Comparison of ENCODE assay signal across 1 cellular context in the genomic region with DNA sequence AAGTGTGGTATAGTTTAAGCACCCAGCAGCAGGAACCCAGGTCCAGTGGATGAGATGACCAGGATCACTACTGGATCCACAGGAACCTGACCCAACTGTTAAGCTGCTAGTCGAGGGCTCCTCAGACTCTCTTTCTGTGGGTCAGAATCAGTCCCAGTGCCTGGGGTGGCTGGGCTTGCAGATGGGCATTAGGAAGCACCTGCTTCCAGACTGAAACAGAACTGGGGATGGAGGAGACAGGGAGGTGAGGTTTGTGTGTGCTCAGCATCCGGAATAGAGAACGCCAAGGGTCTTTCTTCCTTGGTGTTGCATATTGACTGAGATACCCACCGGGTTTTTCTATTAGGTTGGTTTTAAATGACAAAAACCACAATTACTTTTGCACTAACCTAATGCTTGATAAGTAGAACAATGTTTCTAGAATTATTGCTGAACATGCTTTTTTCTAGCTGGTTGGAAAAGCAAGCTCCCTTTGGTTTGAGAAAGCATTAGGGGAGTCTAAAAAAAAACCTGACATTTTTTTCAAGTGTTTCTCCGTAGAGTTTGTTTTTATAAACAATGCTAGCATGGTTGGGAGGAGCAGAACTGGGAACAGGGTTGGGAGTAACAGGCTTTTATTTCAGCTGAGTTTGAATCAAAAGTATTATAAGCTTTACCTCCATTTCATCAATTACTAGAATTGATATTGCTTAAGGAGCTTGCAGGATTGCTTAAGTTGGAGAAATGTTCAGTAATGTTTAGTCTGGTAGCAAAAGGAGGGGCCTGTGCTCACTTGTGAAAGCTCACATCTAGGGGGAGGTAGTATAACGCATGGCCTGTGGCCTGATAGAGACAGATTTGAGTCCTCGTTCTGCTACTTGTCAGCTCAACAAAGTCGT.
TF ChIP-seq lines count a peak whose summit lies in the region.

No MANE protein-coding gene starts in this region.

TF ChIP-seq in GM23338, 12 proteins besides CTCF, POLR2A, EP300 and RAD21 (continued from another document):
- TF ChIP-seq, protein P1, sequence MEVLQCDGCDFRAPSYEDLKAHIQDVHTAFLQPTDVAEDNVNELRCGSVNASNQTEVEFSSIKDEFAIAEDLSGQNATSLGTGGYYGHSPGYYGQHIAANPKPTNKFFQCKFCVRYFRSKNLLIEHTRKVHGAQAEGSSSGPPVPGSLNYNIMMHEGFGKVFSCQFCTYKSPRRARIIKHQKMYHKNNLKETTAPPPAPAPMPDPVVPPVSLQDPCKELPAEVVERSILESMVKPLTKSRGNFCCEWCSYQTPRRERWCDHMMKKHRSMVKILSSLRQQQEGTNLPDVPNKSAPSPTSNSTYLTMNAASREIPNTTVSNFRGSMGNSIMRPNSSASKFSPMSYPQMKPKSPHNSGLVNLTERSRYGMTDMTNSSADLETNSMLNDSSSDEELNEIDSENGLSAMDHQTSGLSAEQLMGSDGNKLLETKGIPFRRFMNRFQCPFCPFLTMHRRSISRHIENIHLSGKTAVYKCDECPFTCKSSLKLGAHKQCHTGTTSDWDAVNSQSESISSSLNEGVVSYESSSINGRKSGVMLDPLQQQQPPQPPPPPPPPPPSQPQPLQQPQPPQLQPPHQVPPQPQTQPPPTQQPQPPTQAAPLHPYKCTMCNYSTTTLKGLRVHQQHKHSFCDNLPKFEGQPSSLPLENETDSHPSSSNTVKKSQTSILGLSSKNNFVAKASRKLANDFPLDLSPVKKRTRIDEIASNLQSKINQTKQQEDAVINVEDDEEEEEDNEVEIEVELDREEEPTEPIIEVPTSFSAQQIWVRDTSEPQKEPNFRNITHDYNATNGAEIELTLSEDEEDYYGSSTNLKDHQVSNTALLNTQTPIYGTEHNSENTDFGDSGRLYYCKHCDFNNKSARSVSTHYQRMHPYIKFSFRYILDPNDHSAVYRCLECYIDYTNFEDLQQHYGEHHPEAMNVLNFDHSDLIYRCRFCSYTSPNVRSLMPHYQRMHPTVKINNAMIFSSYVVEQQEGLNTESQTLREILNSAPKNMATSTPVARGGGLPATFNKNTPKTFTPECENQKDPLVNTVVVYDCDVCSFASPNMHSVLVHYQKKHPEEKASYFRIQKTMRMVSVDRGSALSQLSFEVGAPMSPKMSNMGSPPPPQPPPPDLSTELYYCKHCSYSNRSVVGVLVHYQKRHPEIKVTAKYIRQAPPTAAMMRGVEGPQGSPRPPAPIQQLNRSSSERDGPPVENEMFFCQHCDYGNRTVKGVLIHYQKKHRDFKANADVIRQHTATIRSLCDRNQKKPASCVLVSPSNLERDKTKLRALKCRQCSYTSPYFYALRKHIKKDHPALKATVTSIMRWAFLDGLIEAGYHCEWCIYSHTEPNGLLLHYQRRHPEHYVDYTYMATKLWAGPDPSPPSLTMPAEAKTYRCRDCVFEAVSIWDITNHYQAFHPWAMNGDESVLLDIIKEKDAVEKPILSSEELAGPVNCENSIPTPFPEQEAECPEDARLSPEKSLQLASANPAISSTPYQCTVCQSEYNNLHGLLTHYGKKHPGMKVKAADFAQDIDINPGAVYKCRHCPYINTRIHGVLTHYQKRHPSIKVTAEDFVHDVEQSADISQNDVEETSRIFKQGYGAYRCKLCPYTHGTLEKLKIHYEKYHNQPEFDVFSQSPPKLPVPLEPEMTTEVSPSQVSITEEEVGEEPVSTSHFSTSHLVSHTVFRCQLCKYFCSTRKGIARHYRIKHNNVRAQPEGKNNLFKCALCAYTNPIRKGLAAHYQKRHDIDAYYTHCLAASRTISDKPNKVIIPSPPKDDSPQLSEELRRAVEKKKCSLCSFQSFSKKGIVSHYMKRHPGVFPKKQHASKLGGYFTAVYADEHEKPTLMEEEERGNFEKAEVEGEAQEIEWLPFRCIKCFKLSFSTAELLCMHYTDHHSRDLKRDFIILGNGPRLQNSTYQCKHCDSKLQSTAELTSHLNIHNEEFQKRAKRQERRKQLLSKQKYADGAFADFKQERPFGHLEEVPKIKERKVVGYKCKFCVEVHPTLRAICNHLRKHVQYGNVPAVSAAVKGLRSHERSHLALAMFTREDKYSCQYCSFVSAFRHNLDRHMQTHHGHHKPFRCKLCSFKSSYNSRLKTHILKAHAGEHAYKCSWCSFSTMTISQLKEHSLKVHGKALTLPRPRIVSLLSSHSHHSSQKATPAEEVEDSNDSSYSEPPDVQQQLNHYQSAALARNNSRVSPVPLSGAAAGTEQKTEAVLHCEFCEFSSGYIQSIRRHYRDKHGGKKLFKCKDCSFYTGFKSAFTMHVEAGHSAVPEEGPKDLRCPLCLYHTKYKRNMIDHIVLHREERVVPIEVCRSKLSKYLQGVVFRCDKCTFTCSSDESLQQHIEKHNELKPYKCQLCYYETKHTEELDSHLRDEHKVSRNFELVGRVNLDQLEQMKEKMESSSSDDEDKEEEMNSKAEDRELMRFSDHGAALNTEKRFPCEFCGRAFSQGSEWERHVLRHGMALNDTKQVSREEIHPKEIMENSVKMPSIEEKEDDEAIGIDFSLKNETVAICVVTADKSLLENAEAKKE (CRISPR knock-in tag; IDR thresholded peaks at IDR 0.05), result no peak
